1 cellular context compared by ENCODE assay signal in the genomic region with DNA sequence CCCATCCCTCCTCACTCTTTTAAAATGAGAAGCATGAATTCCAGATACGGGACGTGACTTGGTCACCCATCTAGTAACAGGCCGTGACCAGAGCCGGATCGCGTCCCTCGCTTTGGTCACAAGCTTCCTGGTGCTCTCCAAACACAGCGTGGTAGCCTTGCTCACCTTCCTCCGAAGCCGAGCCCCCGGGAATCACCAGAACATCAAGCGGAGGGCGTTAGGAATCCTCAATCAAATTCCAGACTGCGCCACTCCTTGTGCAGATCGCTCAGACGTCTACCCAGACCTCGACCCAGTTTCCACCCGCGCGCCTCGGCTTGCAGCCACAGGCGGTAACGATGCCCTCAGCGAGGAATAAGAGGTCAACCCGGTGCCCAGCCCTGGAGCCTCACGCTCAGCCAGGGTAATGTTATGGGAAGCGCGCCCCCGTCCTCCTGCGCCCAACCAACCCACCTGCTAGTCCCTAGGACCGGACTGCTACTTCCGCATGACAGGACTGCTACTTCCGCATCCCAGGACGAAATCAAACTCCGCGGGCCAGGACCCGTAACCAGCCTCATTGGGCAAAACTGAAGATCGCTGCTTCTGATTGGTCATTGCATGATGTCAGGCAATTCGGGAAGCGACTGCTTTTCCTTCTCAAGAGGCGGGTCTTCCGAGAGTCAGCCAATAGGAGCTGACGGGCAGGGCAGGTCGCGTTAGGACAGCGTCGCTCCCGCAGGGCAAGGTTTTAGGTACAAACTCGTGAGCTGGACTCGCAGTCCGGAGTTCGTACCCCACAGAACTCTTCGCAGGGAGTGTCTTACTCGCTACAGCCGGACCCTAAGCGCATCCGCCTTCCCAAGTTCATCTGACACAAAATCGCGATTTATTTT.
TF ChIP-seq lines count a peak whose summit lies in the region.

A gene (minus strand): TSS at position 501 of the 875 bp plus-strand sequence. CDS start 1,212 bp downstream, outside the sequence.

TF ChIP-seq in GM12878, 131 proteins besides CTCF, POLR2A, EP300 and RAD21 (continued from another document):
- TF ChIP-seq, protein P1, sequence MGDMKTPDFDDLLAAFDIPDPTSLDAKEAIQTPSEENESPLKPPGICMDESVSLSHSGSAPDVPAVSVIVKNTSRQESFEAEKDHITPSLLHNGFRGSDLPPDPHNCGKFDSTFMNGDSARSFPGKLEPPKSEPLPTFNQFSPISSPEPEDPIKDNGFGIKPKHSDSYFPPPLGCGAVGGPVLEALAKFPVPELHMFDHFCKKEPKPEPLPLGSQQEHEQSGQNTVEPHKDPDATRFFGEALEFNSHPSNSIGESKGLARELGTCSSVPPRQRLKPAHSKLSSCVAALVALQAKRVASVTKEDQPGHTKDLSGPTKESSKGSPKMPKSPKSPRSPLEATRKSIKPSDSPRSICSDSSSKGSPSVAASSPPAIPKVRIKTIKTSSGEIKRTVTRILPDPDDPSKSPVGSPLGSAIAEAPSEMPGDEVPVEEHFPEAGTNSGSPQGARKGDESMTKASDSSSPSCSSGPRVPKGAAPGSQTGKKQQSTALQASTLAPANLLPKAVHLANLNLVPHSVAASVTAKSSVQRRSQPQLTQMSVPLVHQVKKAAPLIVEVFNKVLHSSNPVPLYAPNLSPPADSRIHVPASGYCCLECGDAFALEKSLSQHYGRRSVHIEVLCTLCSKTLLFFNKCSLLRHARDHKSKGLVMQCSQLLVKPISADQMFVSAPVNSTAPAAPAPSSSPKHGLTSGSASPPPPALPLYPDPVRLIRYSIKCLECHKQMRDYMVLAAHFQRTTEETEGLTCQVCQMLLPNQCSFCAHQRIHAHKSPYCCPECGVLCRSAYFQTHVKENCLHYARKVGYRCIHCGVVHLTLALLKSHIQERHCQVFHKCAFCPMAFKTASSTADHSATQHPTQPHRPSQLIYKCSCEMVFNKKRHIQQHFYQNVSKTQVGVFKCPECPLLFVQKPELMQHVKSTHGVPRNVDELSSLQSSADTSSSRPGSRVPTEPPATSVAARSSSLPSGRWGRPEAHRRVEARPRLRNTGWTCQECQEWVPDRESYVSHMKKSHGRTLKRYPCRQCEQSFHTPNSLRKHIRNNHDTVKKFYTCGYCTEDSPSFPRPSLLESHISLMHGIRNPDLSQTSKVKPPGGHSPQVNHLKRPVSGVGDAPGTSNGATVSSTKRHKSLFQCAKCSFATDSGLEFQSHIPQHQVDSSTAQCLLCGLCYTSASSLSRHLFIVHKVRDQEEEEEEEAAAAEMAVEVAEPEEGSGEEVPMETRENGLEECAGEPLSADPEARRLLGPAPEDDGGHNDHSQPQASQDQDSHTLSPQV (IDR thresholded peaks at IDR 0.05) = no peak
- TF ChIP-seq, protein P2, sequence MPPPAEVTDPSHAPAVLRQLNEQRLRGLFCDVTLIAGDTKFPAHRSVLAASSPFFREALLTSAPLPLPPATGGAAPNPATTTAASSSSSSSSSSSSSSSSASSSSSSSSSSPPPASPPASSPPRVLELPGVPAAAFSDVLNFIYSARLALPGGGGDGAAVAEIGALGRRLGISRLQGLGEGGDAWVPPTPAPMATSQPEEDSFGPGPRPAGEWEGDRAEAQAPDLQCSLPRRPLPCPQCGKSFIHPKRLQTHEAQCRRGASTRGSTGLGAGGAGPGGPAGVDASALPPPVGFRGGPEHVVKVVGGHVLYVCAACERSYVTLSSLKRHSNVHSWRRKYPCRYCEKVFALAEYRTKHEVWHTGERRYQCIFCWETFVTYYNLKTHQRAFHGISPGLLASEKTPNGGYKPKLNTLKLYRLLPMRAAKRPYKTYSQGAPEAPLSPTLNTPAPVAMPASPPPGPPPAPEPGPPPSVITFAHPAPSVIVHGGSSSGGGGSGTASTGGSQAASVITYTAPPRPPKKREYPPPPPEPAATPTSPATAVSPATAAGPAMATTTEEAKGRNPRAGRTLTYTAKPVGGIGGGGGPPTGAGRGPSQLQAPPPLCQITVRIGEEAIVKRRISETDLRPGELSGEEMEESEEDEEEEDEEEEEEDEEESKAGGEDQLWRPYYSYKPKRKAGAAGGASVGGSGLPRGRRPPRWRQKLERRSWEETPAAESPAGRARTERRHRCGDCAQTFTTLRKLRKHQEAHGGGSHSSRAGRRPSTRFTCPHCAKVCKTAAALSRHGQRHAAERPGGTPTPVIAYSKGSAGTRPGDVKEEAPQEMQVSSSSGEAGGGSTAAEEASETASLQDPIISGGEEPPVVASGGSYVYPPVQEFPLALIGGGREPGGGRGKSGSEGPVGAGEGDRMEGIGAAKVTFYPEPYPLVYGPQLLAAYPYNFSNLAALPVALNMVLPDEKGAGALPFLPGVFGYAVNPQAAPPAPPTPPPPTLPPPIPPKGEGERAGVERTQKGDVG (CRISPR knock-in tag; IDR thresholded peaks at IDR 0.05) = no peak
- TF ChIP-seq HCFC1 (IDR thresholded peaks at IDR 0.05; ENCODE audit: low read length) (peak; percentile 66), CHD1 (IDR thresholded peaks at IDR 0.05; ENCODE audit: low read depth, low read length) (no peak), ZZZ3 (IDR thresholded peaks at IDR 0.05; ENCODE audit: control insufficient read depth, insufficient read length, low read depth) (no peak), SIN3A (IDR thresholded peaks at IDR 0.05; ENCODE audit: low read depth, low read length) (peak; percentile 100), CREB1 (IDR thresholded peaks at IDR 0.05; ENCODE audit: low read depth) (peak; percentile 94), ZBED1 (IDR thresholded peaks at IDR 0.05; ENCODE audit: borderline replicate concordance) (peak; percentile 80; the same call in 1 of the 2 replicates), RUNX3 (IDR thresholded peaks at IDR 0.05; ENCODE audit: low read length) (peak; percentile 38), NR2F1 (conservative IDR thresholded peaks at IDR 0.05) (peak; percentile 40; the same call in 1 of the 2 replicates), BRCA1 (IDR thresholded peaks at IDR 0.05; ENCODE audit: low read depth, low read length) (no peak), SREBF2 (IDR thresholded peaks at IDR 0.05; ENCODE audit: low read length) (no peak), ZNF622 (IDR thresholded peaks at IDR 0.05) (no peak), IKZF2 (IDR thresholded peaks at IDR 0.05) (no peak; a peak in 1 of 4 replicates), MEF2A (IDR thresholded peaks at IDR 0.05; ENCODE audit: insufficient read depth, low read depth, low read length) (no peak), CBX5 (IDR thresholded peaks at IDR 0.05; ENCODE audit: low read depth) (no peak), NR2C1 (IDR thresholded peaks at IDR 0.05) (no peak), SP1 (IDR thresholded peaks at IDR 0.05; ENCODE audit: low read depth, low read length) (peak; percentile 100), SIX5 (IDR thresholded peaks at IDR 0.05; ENCODE audit: low read depth, low read length, severe bottlenecking) (no peak), KAT2A (conservative IDR thresholded peaks at IDR 0.05; ENCODE audit: control insufficient read depth, low read depth, low read length) (no peak), NR2C2 (IDR thresholded peaks at IDR 0.05; ENCODE audit: borderline replicate concordance, control insufficient read depth, insufficient read length, low read depth) (peak; percentile 21), ASH2L (IDR thresholded peaks at IDR 0.05; ENCODE audit: borderline replicate concordance, low read depth) (no peak), PML (IDR thresholded peaks at IDR 0.05; ENCODE audit: low read length) (peak; percentile 79)
- TF ChIP-seq, protein P3, sequence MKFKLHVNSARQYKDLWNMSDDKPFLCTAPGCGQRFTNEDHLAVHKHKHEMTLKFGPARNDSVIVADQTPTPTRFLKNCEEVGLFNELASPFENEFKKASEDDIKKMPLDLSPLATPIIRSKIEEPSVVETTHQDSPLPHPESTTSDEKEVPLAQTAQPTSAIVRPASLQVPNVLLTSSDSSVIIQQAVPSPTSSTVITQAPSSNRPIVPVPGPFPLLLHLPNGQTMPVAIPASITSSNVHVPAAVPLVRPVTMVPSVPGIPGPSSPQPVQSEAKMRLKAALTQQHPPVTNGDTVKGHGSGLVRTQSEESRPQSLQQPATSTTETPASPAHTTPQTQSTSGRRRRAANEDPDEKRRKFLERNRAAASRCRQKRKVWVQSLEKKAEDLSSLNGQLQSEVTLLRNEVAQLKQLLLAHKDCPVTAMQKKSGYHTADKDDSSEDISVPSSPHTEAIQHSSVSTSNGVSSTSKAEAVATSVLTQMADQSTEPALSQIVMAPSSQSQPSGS (IDR thresholded peaks at IDR 0.05; ENCODE audit: low read length) = peak; percentile 63
- TF ChIP-seq, protein P4, sequence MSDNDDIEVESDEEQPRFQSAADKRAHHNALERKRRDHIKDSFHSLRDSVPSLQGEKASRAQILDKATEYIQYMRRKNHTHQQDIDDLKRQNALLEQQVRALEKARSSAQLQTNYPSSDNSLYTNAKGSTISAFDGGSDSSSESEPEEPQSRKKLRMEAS (IDR thresholded peaks at IDR 0.05; ENCODE audit: low read depth, low read length) = peak; percentile 92; the same call in 1 of the 2 replicates
- TF ChIP-seq, protein P5, sequence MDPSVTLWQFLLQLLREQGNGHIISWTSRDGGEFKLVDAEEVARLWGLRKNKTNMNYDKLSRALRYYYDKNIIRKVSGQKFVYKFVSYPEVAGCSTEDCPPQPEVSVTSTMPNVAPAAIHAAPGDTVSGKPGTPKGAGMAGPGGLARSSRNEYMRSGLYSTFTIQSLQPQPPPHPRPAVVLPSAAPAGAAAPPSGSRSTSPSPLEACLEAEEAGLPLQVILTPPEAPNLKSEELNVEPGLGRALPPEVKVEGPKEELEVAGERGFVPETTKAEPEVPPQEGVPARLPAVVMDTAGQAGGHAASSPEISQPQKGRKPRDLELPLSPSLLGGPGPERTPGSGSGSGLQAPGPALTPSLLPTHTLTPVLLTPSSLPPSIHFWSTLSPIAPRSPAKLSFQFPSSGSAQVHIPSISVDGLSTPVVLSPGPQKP (IDR thresholded peaks at IDR 0.05; ENCODE audit: low read depth, low read length) = peak; percentile 75; the same call in 1 of the 2 replicates
